ENCODE assay signal across 9 cellular contexts in genomic region chr4:85475631-85476233, GRCh38. TPM values are rescaled to one million over a fixed set of nuclear protein-coding genes. Genes with fewer than 3 reads are reported as not detected.
DNase-seq lines count a peak whose midpoint lies in the region; FAIRE-seq and TF ChIP-seq lines count a peak whose summit lies in the region.
"Had no signal": no experiment of that assay in that cellular context is flagged by ENCODE, and none has a peak within 500 bp of the region (broad histone marks: within the 10 kb centered on the region; RNA-seq: fewer than 3 reads in every experiment).

No MANE protein-coding gene starts in this region.

- H3K27me3 Mint-ChIP-seq in brain, result peaks cover 24% of the 10 kb centered on the region
- peaks cover 10% of the 10 kb centered on the region for H3K27me3 Mint-ChIP-seq in activated CD4-positive, alpha-beta memory T cell treated with anti-CD3 and anti-CD28 coated beads for 36 hours

- H3K9ac ChIP-seq in keratinocyte (ENCODE audit: control insufficient read depth, extremely low read depth, insufficient read depth, low read length), result no peak overlapping the region

- dilution Hi-C loops in keratinocyte (cut with MboI; ENCODE audit: extremely low pct_ligation_motif_present, low sequenced_read_pairs), result no loop called here

- no peak for FAIRE-seq in keratinocyte (lab: Jason Lieb, UNC)

- H3K36me3 ChIP-seq in keratinocyte (ENCODE audit: control insufficient read depth in 2 of 2, extremely low read depth in 1 of 2, insufficient read depth in 2 of 2, low read length in 2 of 2), result no peaks in the 10 kb centered on the region
- H3K36me3 ChIP-seq in tibial nerve, result no peaks in the 10 kb centered on the region

- H3K27me3 ChIP-seq in keratinocyte (ENCODE audit: control insufficient read depth, extremely low read depth, insufficient read depth, low read length) (no peaks in the 10 kb centered on the region), tibial nerve (no peaks in the 10 kb centered on the region)

- H4K20me1 ChIP-seq in keratinocyte (ENCODE audit: control insufficient read depth, extremely low read depth, insufficient read depth, low read length), result no peaks in the 10 kb centered on the region

- peak overlapping the region; percentile 65 for H3K4me2 ChIP-seq in keratinocyte (ENCODE audit: control insufficient read depth, extremely low read depth, insufficient read depth, low read depth, low read length)

- TF ChIP-seq CTCF in brain (conservative IDR thresholded peaks at IDR 0.05) (no peak), keratinocyte (optimal IDR thresholded peaks at IDR 0.05 in 1 of 3, IDR thresholded peaks at IDR 0.05 in 1 of 3, conservative IDR thresholded peaks at IDR 0.05 in 1 of 3; ENCODE audit: extremely low read depth in 1 of 3, insufficient read depth in 2 of 3, low read length in 3 of 3) (no peak), tibial nerve (IDR thresholded peaks at IDR 0.05) (no peak)

- no peak for TF ChIP-seq EP300 in tibial nerve (IDR thresholded peaks at IDR 0.05)

- H3K36me3 Mint-ChIP-seq in brain, result no peaks in the 10 kb centered on the region
- no peaks in the 10 kb centered on the region for H3K36me3 Mint-ChIP-seq in activated CD4-positive, alpha-beta memory T cell treated with anti-CD3 and anti-CD28 coated beads for 36 hours
- H3K36me3 Mint-ChIP-seq: CD4-positive, CD25-positive, alpha-beta regulatory T cell had no signal

- H3K9me3 ChIP-seq in keratinocyte (ENCODE audit: control insufficient read depth, low read depth, low read length), result no peaks in the 10 kb centered on the region
- no peaks in the 10 kb centered on the region for H3K9me3 ChIP-seq in tibial nerve

- peak overlapping the region; percentile 90 to 96 (median 92) for H3K27ac Mint-ChIP-seq in brain
- H3K27ac Mint-ChIP-seq in activated CD4-positive, alpha-beta memory T cell treated with anti-CD3 and anti-CD28 coated beads for 36 hours, result no peak overlapping the region
- H3K27ac Mint-ChIP-seq: CD4-positive, CD25-positive, alpha-beta regulatory T cell had no signal

- DNase-seq in NCI-H2171 treated with DMSO at 0.1 percent for 48 hours (lab: John Stamatoyannopoulos, UW) (peak; percentile 62), NCI-H2171 (lab: John Stamatoyannopoulos, UW) (no peak), keratinocyte (ENCODE audit: low read depth, low spot score) (no peak), tibial nerve (ENCODE audit: low spot score in 2 of 2) (no peak), midbrain (lab: John Stamatoyannopoulos, UW) (no peak), kidney tubule cell (ENCODE audit: low spot score) (no peak)
- no peak for DNase-seq in activated CD4-positive, alpha-beta memory T cell treated with anti-CD3 and anti-CD28 coated beads for 36 hours

- H2AFZ ChIP-seq in keratinocyte (ENCODE audit: control insufficient read depth, low read length), result peak overlapping the region; percentile 53

- H3K4me3 ChIP-seq in keratinocyte (ENCODE audit: control insufficient read depth in 2 of 3, extremely low read depth in 1 of 3, insufficient read depth in 2 of 3, low read depth in 1 of 3, low read length in 3 of 3), result peak overlapping the region; percentile 56 to 58 (median 58)
- peak overlapping the region; percentile 52 to 66 (median 64) for H3K4me3 ChIP-seq in tibial nerve

- intact Hi-C loops in activated CD4-positive, alpha-beta memory T cell treated with anti-CD3 and anti-CD28 coated beads for 36 hours (cut with micrococcal nuclease), result no loop called here

- H3K4me1 ChIP-seq in keratinocyte (ENCODE audit: control insufficient read depth, extremely low read depth, insufficient read depth, low read length) (peaks cover 4% of the 10 kb centered on the region), tibial nerve (peaks cover 0 to 36% (median 4%) of the 10 kb centered on the region in 4 donors)

- no peaks in the 10 kb centered on the region for H3K9me1 ChIP-seq in keratinocyte (ENCODE audit: control insufficient read depth, extremely low read depth, insufficient read depth, low read length)

- CTCF ChIA-PET in activated CD4-positive, alpha-beta memory T cell treated with anti-CD3 and anti-CD28 coated beads for 36 hours (lab: Charles Lee), result no interaction called here

- POLR2A ChIA-PET in activated CD4-positive, alpha-beta memory T cell treated with anti-CD3 and anti-CD28 coated beads for 36 hours (lab: Charles Lee), result interaction anchor here (0.6 kb wide), 1 partner anchor 14 kb away, joined by 3 read pairs; no protein-coding TSS in a partner anchor

- peaks cover 57% of the 10 kb centered on the region for H3K4me1 Mint-ChIP-seq in brain
- no peaks in the 10 kb centered on the region for H3K4me1 Mint-ChIP-seq in activated CD4-positive, alpha-beta memory T cell treated with anti-CD3 and anti-CD28 coated beads for 36 hours (ENCODE audit: low read depth)
- H3K4me1 Mint-ChIP-seq: CD4-positive, CD25-positive, alpha-beta regulatory T cell had no signal

- TF ChIP-seq POLR2A in tibial nerve (IDR thresholded peaks at IDR 0.05), result no peak

- WGBS in tibial nerve, 2 donors, result 2 to 4% methylated on average over 11 to 20 of the region's 21 CpGs

- H3K9me3 Mint-ChIP-seq in brain, result no peaks in the 10 kb centered on the region
- H3K9me3 Mint-ChIP-seq in activated CD4-positive, alpha-beta memory T cell treated with anti-CD3 and anti-CD28 coated beads for 36 hours, result no peaks in the 10 kb centered on the region

- H3K79me2 ChIP-seq in keratinocyte (ENCODE audit: control insufficient read depth, insufficient read depth, low read length), result no peaks in the 10 kb centered on the region

- no peak overlapping the region for H3K27ac ChIP-seq in keratinocyte (ENCODE audit: control insufficient read depth, insufficient read depth, low read length)
- H3K27ac ChIP-seq in tibial nerve, result peak overlapping the region; percentile 78 to 88 (median 84)

- peak overlapping the region; percentile 90 to 98 (median 92) for H3K4me3 Mint-ChIP-seq in brain
- no peak overlapping the region for H3K4me3 Mint-ChIP-seq in activated CD4-positive, alpha-beta memory T cell treated with anti-CD3 and anti-CD28 coated beads for 36 hours

RNA-seq across cellular contexts. Expression of gene ARHGAP24, which starts 0.8 kb away (rescaled TPM):
- 1.6 TPM for polyA plus RNA-seq in brain (ENCODE audit: insufficient read depth, low read depth, low replicate concordance)
- 0.56 to 1.1 TPM (median 0.87 TPM) in 3 replicates for polyA plus RNA-seq in keratinocyte
- polyA plus RNA-seq in keratinocyte (2011; ENCODE audit: low read depth), result 2.8 TPM
- polyA plus RNA-seq in keratinocyte (2011; cell fraction: cytosol; rRNA removed), result 0.60 and 0.61 TPM in 2 replicates
- polyA plus RNA-seq in keratinocyte (2011; cell fraction: nucleus; rRNA removed), result 1.0 and 1.7 TPM in 2 replicates
- 0.32 and 1.7 TPM in 2 replicates for polyA plus RNA-seq in keratinocyte (2012; ENCODE audit: low replicate concordance)
- polyA minus RNA-seq in keratinocyte, result 0.66 to 5.3 TPM (median 4.1 TPM) in 3 replicates
- not detected for polyA minus RNA-seq in keratinocyte (2011; cell fraction: cytosol; rRNA and poly(A)+ RNA removed)
- 3.7 and 4.3 TPM in 2 replicates for polyA minus RNA-seq in keratinocyte (2011; cell fraction: nucleus; rRNA and poly(A)+ RNA removed)
- 10 to 100 TPM; 41.6 to 71.2 (median 62.0) TPM for total RNA-seq in tibial nerve
- total RNA-seq in activated CD4-positive, alpha-beta memory T cell treated with anti-CD3 and anti-CD28 coated beads for 36 hours, result not detected
- total RNA-seq: CD4-positive, CD25-positive, alpha-beta regulatory T cell had no signal

Comparison
In these comparisons a context has a peak if more than half of its experiments do, and no peak if none do; other contexts are left out.
1. RNA of gene ARHGAP24, which starts 0.8 kb away (total RNA-seq): 41.6 to 71.2 TPM in tibial nerve; not detected in activated CD4-positive, alpha-beta memory T cell treated with anti-CD3 and anti-CD28 coated beads for 36 hours; every median in the first group is over 10 times any median in the second.